ENCODE assay signal across 9 cellular contexts in the genomic region with DNA sequence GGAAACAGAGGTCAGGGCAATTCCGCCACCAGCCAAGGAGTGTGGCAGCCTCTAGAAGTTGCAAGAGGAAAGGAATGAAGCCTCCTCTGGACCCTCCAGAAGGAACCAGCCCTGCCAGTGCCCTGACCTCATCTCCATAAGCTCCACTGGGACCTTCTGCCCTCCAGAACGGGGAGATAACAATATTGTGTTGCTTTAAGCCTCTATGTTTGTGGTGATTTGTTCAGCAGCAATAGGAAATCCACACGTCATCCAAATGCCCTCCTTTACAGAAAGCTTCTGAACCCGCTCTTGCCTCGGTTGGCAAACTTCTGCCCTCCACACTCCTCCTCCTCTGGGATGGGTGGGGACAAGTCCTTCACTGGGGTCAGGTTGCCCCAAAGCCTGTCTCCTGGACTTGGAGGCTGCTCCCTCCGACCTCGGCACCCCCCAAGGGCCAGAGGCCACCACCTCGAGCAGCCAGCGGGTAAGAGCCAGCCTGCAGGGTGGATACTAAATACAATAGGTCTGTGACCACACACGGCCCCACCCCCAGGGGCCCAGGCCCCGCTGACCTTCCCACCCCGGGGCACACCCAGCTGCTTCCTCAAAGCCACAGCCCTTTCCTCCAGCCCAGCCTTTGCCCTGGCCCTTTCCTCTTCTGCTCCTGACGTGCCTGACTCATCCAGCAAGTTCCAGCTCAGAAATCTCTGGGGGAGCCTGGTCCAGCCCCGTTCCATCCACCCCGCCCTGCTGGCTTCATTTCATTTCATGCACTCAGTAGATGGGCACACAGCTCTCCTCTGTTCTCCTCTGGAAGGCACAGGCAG.
DNase-seq lines count a peak whose midpoint lies in the region; ATAC-seq and TF ChIP-seq lines count a peak whose summit lies in the region.
"Had no signal": no experiment of that assay in that cellular context is flagged by ENCODE, and none has a peak within 500 bp of the region (broad histone marks: within the 10 kb centered on the region; RNA-seq: fewer than 3 reads in every experiment).

No MANE protein-coding gene starts in this region.

- peaks cover 0 to 4% of the 10 kb centered on the region in 2 donors for H3K27me3 Mint-ChIP-seq in stimulated activated naive B cell treated with anti-CD40 and anti-IgM and Interleukin-4, amounts not matched to agents 10 μg/mL and 1 μg/mL and 100 μg/mL, for 72 hours

- H3K36me3 Mint-ChIP-seq in stimulated activated naive B cell treated with anti-CD40 and anti-IgM and Interleukin-4, amounts not matched to agents 10 μg/mL and 1 μg/mL and 100 μg/mL, for 72 hours, result no peaks in the 10 kb centered on the region

- TF ChIP-seq CTCF in astrocyte of the cerebellum (IDR thresholded peaks at IDR 0.05; ENCODE audit: low read depth, low read length, missing control alignments), result no peak

- no peak overlapping the region for H3K4me3 Mint-ChIP-seq in stimulated activated naive B cell treated with anti-CD40 and anti-IgM and Interleukin-4, amounts not matched to agents 10 μg/mL and 1 μg/mL and 100 μg/mL, for 72 hours

- H3K9me3 ChIP-seq in stomach smooth muscle (ENCODE audit: control insufficient read depth in 2 of 2, low read length in 2 of 2), result peaks cover 0 to 10% of the 10 kb centered on the region in 2 donors

- no peak overlapping the region for H3K9ac ChIP-seq in stomach smooth muscle (ENCODE audit: low read length in 2 of 2)

- peak overlapping the region; percentile 46 for H3K27ac ChIP-seq in stomach smooth muscle (ENCODE audit: low read length)

- H3K27ac Mint-ChIP-seq in stimulated activated naive B cell treated with anti-CD40 and anti-IgM and Interleukin-4, amounts not matched to agents 10 μg/mL and 1 μg/mL and 100 μg/mL, for 72 hours, result no peak overlapping the region

- H3K36me3 ChIP-seq in stomach smooth muscle (ENCODE audit: control insufficient read depth in 2 of 2, insufficient read depth in 2 of 2, low read length in 2 of 2), result no peaks in the 10 kb centered on the region

- no peak overlapping the region for H3K4me3 ChIP-seq in astrocyte of the cerebellum (ENCODE audit: low read depth, low read length)
- peak overlapping the region in 1 of 2 donors; percentile 3 for H3K4me3 ChIP-seq in stomach smooth muscle (ENCODE audit: low read length in 2 of 2)

- H3K4me1 ChIP-seq in stomach smooth muscle (ENCODE audit: control insufficient read depth, insufficient read depth, low read length), result peaks cover 22% of the 10 kb centered on the region

- H3K4me1 Mint-ChIP-seq in stimulated activated naive B cell treated with anti-CD40 and anti-IgM and Interleukin-4, amounts not matched to agents 10 μg/mL and 1 μg/mL and 100 μg/mL, for 72 hours, result peaks cover 2 to 5% of the 10 kb centered on the region in 2 donors

- ATAC-seq in GM18502 (IDR thresholded peaks at IDR 0.05; ENCODE audit: poor library complexity, unreplicated experiment), result no peak
- ATAC-seq in HG02938 (IDR thresholded peaks at IDR 0.05; ENCODE audit: unreplicated experiment), result no peak
- ATAC-seq in stimulated activated naive B cell treated with anti-CD40 and anti-IgM and Interleukin-4, amounts not matched to agents 10 μg/mL and 1 μg/mL and 100 μg/mL, for 72 hours (replicated peaks), result no peak

- DNase-seq in HS-5 (ENCODE audit: low read depth), result peak; percentile 52
- peak; percentile 36 for DNase-seq in astrocyte of the cerebellum (ENCODE audit: low read depth)
- DNase-seq in hepatic stellate cell (ENCODE audit: low spot score), result peak; percentile 92
- no peak for DNase-seq in nucleus accumbens (lab: John Stamatoyannopoulos, UW)
- no peak for DNase-seq in stimulated activated naive B cell treated with anti-CD40 and anti-IgM and Interleukin-4, amounts not matched to agents 10 μg/mL and 1 μg/mL and 100 μg/mL, for 72 hours
- DNase-seq: activated CD4-positive, alpha-beta T cell treated with anti-CD3 and anti-CD28 coated beads, Interleukin-2, amount 50 U/mL, for 1 hour had no signal

- in situ Hi-C loops in astrocyte of the cerebellum (cut with HindIII; ENCODE audit: low sequenced_read_pairs), result loop anchor here (10.0 kb wide), 1 partner anchor 59 kb away; no protein-coding TSS in a partner anchor

- no peaks in the 10 kb centered on the region for H3K9me3 Mint-ChIP-seq in stimulated activated naive B cell treated with anti-CD40 and anti-IgM and Interleukin-4, amounts not matched to agents 10 μg/mL and 1 μg/mL and 100 μg/mL, for 72 hours

- H3K27me3 ChIP-seq in stomach smooth muscle (ENCODE audit: control insufficient read depth in 1 of 2, insufficient read depth in 2 of 2, low read length in 2 of 2), result no peaks in the 10 kb centered on the region

Comparison
In these comparisons a context has a peak if more than half of its experiments do, and no peak if none do; other contexts are left out.
1. DNase-seq: peak in HS-5 (single experiment), astrocyte of the cerebellum (single experiment) and hepatic stellate cell (single experiment); none in nucleus accumbens (0 of 56) and stimulated activated naive B cell treated with anti-CD40 and anti-IgM and Interleukin-4, amounts not matched to agents 10 μg/mL and 1 μg/mL and 100 μg/mL, for 72 hours (single experiment).